In genomic region chr6:137579612-137580011, GRCh38 we compare ENCODE assay signal across 27 cellular contexts.
"Had no signal": no experiment of that assay in that cellular context is flagged by ENCODE, and none has a peak within 500 bp of the region (broad histone marks: within the 10 kb centered on the region; RNA-seq: fewer than 3 reads in every experiment).

No MANE protein-coding gene starts in this region.

- H3K27ac ChIP-seq: ascending aorta, brain microvascular endothelial cell, coronary artery, esophagus squamous epithelium had no signal

- H3K27me3 ChIP-seq: ascending aorta, brain microvascular endothelial cell had no signal

- ATAC-seq: activated CD4-positive, alpha-beta T cell treated with anti-CD3 and anti-CD28 coated beads for 36 hours; activated CD8-positive, alpha-beta memory T cell treated with anti-CD3 and anti-CD28 coated beads, Interleukin-2, amount 10 ng/mL, durations not matched to agents 7 days and 5 days; activated CD8-positive, alpha-beta T cell treated with anti-CD3 and anti-CD28 coated beads, Interleukin-2, amount 10 ng/mL, durations not matched to agents 7 days and 5 days; activated naive CD4-positive, alpha-beta T cell treated with anti-CD3 and anti-CD28 coated beads, Interleukin-2, amount 50 U/mL, for 72 hours; effector memory CD8-positive, alpha-beta T cell; T-cell; T-helper 17 cell had no signal

- H3K4me3 ChIP-seq: ascending aorta, coronary artery, esophagus squamous epithelium had no signal

- H3K36me3 ChIP-seq: ascending aorta, brain microvascular endothelial cell, esophagus squamous epithelium had no signal

- H3K4me1 ChIP-seq: ascending aorta had no signal

- H3K9me3 ChIP-seq: ascending aorta, esophagus squamous epithelium had no signal

- DNase-seq: activated CD4-positive, alpha-beta memory T cell treated with anti-CD3 and anti-CD28 coated beads for 36 hours; activated CD4-positive, alpha-beta T cell treated with anti-CD3 and anti-CD28 coated beads for 36 hours; activated CD4-positive, alpha-beta T cell treated with anti-CD3 and anti-CD28 coated beads, Interleukin-2, amount 10 ng/mL, durations not matched to agents 24 days and 14 days; activated CD4-positive, CD25-positive, alpha-beta regulatory T cell; activated CD4-positive, CD25-positive, alpha-beta regulatory T cell treated with anti-CD3 and anti-CD28 coated beads, Interleukin-2, amount 50 U/mL, for 72 hours; activated CD8-positive, alpha-beta memory T cell treated with anti-CD3 and anti-CD28 coated beads, Interleukin-2, amount 10 ng/mL, durations not matched to agents 7 days and 5 days; activated CD8-positive, alpha-beta memory T cell treated with anti-CD3 and anti-CD28 coated beads, Interleukin-2, amount 50 U/mL, for 4 hours; activated CD8-positive, alpha-beta T cell treated with anti-CD3 and anti-CD28 coated beads, Interleukin-2, amount 10 ng/mL, durations not matched to agents 7 days and 5 days; activated gamma-delta T cell; activated naive CD4-positive, alpha-beta T cell; activated naive CD4-positive, alpha-beta T cell treated with anti-CD3 and anti-CD28 coated beads, Interleukin-2, amount 10 ng/mL, durations not matched to agents 7 days and 5 days; activated naive CD8-positive, alpha-beta T cell treated with anti-CD3 and anti-CD28 coated beads, Interleukin-2, amount 10 ng/mL, durations not matched to agents 7 days and 5 days; activated T-cell treated with anti-CD3 and anti-CD28 coated beads, Interleukin-2, amount 50 U/mL, for 1 hour; activated T-cell treated with anti-CD3 and anti-CD28 coated beads, Interleukin-2, amount 50 U/mL, for 48 hours; brain microvascular endothelial cell; effector CD4-positive, alpha-beta T cell; effector memory CD8-positive, alpha-beta T cell; erythroblast; esophagus squamous epithelium; foreskin melanocyte; head of caudate nucleus; T-cell; T-helper 17 cell; T1000 had no signal
